In the genomic region with DNA sequence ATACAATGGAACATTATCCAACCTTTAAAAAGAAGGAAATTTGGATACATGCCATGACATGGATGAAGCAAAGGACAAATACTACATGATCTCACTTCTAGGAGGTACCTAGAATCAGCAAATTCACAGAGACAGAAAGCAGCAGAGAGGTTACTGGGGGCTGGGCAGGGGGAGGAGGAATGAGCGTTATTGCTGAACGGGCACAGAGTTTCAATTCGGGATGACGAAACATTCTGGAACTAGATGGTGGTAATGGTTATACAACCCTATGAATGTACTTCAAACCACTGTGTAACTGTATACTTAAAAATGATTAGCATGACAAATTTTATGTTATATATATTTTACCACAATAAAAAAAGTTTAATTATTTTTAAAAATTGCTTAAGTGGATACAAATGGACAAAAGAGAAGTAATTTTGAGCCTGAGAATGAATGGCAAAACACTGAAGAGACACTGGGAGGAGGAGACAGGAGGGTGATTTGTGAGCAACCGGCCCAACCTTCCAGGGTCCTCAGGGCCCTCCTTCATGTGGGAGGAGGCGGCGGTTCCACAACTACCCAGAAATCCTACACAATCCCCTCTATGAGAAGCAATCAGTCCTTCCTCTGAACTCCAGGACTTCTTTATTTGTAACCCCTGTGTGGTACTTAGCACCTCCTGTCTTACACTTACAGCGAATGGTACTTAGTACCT, we compare ENCODE assay signal across 15 cellular contexts. TPM values are rescaled to one million over a fixed set of nuclear protein-coding genes. Genes with fewer than 3 reads are reported as not detected.
DNase-seq lines count a peak whose midpoint lies in the region; ATAC-seq and TF ChIP-seq lines count a peak whose summit lies in the region.
"Had no signal": no experiment of that assay in that cellular context is flagged by ENCODE, and none has a peak within 500 bp of the region (broad histone marks: within the 10 kb centered on the region; RNA-seq: fewer than 3 reads in every experiment).

No MANE protein-coding gene starts in this region.

- no peaks in the 10 kb centered on the region for H3K9me3 Mint-ChIP-seq in stimulated activated memory B cell treated with anti-CD40 and anti-IgM and Interleukin-4, amounts not matched to agents 10 μg/mL and 1 μg/mL and 100 μg/mL, for 72 hours
- H3K9me3 Mint-ChIP-seq: activated T-cell treated with anti-CD3 and anti-CD28 coated beads, Interleukin-2, amount 50 U/mL, for 4 hours; H9; natural killer cell had no signal

- WGBS in heart right ventricle, 2 donors = 88 to 95% methylated on average over 8 of the region's 8 CpGs

- ATAC-seq in heart right ventricle = no peak
- ATAC-seq in stimulated activated memory B cell treated with anti-CD40 and anti-IgM and Interleukin-4, amounts not matched to agents 10 μg/mL and 1 μg/mL and 100 μg/mL, for 72 hours = no peak
- no peak for ATAC-seq in HG03025 (IDR thresholded peaks at IDR 0.05; ENCODE audit: low FRiP score, unreplicated experiment)
- ATAC-seq in GM18498 (IDR thresholded peaks at IDR 0.05; ENCODE audit: unreplicated experiment) = no peak
- ATAC-seq: activated T-cell treated with anti-CD3 and anti-CD28 coated beads, Interleukin-2, amount 50 U/mL, for 4 hours had no signal

- H3K4me3 ChIP-seq in heart right ventricle = no peak overlapping the region

- peaks cover 75% of the 10 kb centered on the region for H3K4me1 Mint-ChIP-seq in stimulated activated memory B cell treated with anti-CD40 and anti-IgM and Interleukin-4, amounts not matched to agents 10 μg/mL and 1 μg/mL and 100 μg/mL, for 72 hours

- intact Hi-C loops in heart right ventricle (cut with DNase I) = no loop called here

- no peaks in the 10 kb centered on the region for H3K27me3 ChIP-seq in heart right ventricle

- no peaks in the 10 kb centered on the region for H3K36me3 ChIP-seq in heart right ventricle

- DNase-seq in CD1c-positive myeloid dendritic cell (ENCODE audit: extremely low spot score) (peak; percentile 83), SIG-M5 (lab: John Stamatoyannopoulos, UW) (peak; percentile 55), heart right ventricle (no peak), cerebellar cortex (ENCODE audit: low spot score) (no peak), GM19238 (ENCODE audit: insufficient read length, low spot score) (no peak)
- DNase-seq: activated T-cell treated with anti-CD3 and anti-CD28 coated beads, Interleukin-2, amount 50 U/mL, for 4 hours; DMS53; H9; natural killer cell; NCI-H2081; SHP77 treated with DMSO at 0.1 percent for 48 hours; stimulated activated CD4-positive, alpha-beta T cell treated with anti-CD3 and anti-CD28 coated beads, Interleukin-2, amount 100 ng/mL, for 48 hours had no signal

- TF ChIP-seq CTCF in heart right ventricle (IDR thresholded peaks at IDR 0.05) = no peak

- H3K4me1 ChIP-seq in heart right ventricle = peaks cover 2 to 100% (median 94%) of the 10 kb centered on the region in 9 donors

- H3K4me3 Mint-ChIP-seq in stimulated activated memory B cell treated with anti-CD40 and anti-IgM and Interleukin-4, amounts not matched to agents 10 μg/mL and 1 μg/mL and 100 μg/mL, for 72 hours = no peak overlapping the region
- H3K4me3 Mint-ChIP-seq: activated T-cell treated with anti-CD3 and anti-CD28 coated beads, Interleukin-2, amount 50 U/mL, for 4 hours; H9; natural killer cell had no signal

- no peaks in the 10 kb centered on the region for H3K9me3 ChIP-seq in heart right ventricle

- peaks cover 23% of the 10 kb centered on the region for H3K36me3 Mint-ChIP-seq in stimulated activated memory B cell treated with anti-CD40 and anti-IgM and Interleukin-4, amounts not matched to agents 10 μg/mL and 1 μg/mL and 100 μg/mL, for 72 hours
- H3K36me3 Mint-ChIP-seq: natural killer cell had no signal

- H3K27me3 Mint-ChIP-seq in stimulated activated memory B cell treated with anti-CD40 and anti-IgM and Interleukin-4, amounts not matched to agents 10 μg/mL and 1 μg/mL and 100 μg/mL, for 72 hours = no peaks in the 10 kb centered on the region

- peak overlapping the region in 8 of 10 donors; percentile 61 to 96 (median 76) for H3K27ac ChIP-seq in heart right ventricle

- peak overlapping the region; percentile 95 for H3K27ac Mint-ChIP-seq in stimulated activated memory B cell treated with anti-CD40 and anti-IgM and Interleukin-4, amounts not matched to agents 10 μg/mL and 1 μg/mL and 100 μg/mL, for 72 hours
- H3K27ac Mint-ChIP-seq: H9, natural killer cell had no signal

RNA-seq across cellular contexts. Expression of gene ACSL1, which starts 14.1 kb away (rescaled TPM):
- 100 to 1,000 TPM; 181 to 526 (median 239) TPM for total RNA-seq in heart right ventricle
- 100 to 1,000 TPM; 127 to 264 TPM for polyA plus RNA-seq in heart right ventricle

Comparison
In these comparisons a context has a peak if more than half of its experiments do, and no peak if none do; other contexts are left out.
1. DNase-seq: peak in CD1c-positive myeloid dendritic cell (single experiment) and SIG-M5 (single experiment); none in heart right ventricle (0 of 2), cerebellar cortex (single experiment) and GM19238 (single experiment).